In the genomic region with DNA sequence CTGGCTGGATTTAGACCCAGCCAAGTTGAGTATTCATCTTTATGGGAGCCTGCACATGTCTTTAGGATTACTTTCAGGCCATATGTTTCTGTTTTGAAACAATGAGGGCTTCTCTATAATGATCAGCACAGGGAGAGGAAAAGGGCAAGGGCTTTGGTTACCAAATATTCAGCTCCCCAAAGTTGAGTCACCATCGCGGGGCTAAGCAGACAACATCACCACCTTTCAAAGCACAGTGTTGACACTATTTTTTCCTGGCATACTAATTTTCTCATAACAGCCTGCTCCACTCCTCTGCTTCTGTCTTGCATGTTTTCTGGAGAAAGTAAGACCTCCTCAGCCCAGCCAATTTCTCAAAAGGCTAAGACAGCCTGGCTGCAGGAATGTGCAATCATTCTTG, we compare ENCODE assay signal across 14 cellular contexts. TPM values are rescaled to one million over a fixed set of nuclear protein-coding genes. Genes with fewer than 3 reads are reported as not detected.
DNase-seq lines count a peak whose midpoint lies in the region; ATAC-seq and TF ChIP-seq lines count a peak whose summit lies in the region.
"Had no signal": no experiment of that assay in that cellular context is flagged by ENCODE, and none has a peak within 500 bp of the region (broad histone marks: within the 10 kb centered on the region; RNA-seq: fewer than 3 reads in every experiment).

No MANE protein-coding gene starts in this region.

- H3K27ac Mint-ChIP-seq in endodermal cell = no peak overlapping the region
- H3K27ac Mint-ChIP-seq in stimulated activated memory B cell treated with anti-CD40 and anti-IgM and Interleukin-4, amounts not matched to agents 10 μg/mL and 1 μg/mL and 100 μg/mL, for 72 hours = peak overlapping the region; percentile 98

- H3K9me3 ChIP-seq in endodermal cell (ENCODE audit: control insufficient read depth, low read length) = no peaks in the 10 kb centered on the region

- no peaks in the 10 kb centered on the region for H3K4me1 ChIP-seq in endodermal cell (ENCODE audit: control insufficient read depth, insufficient read depth, low read length)

- H3K27me3 Mint-ChIP-seq in endodermal cell (ENCODE audit: insufficient read depth) = peaks cover 27% of the 10 kb centered on the region
- no peaks in the 10 kb centered on the region for H3K27me3 Mint-ChIP-seq in stimulated activated memory B cell treated with anti-CD40 and anti-IgM and Interleukin-4, amounts not matched to agents 10 μg/mL and 1 μg/mL and 100 μg/mL, for 72 hours

- no peak overlapping the region for H3K4me3 Mint-ChIP-seq in endodermal cell
- H3K4me3 Mint-ChIP-seq in stimulated activated memory B cell treated with anti-CD40 and anti-IgM and Interleukin-4, amounts not matched to agents 10 μg/mL and 1 μg/mL and 100 μg/mL, for 72 hours = no peak overlapping the region

- H3K4me1 Mint-ChIP-seq in endodermal cell = peaks cover 18% of the 10 kb centered on the region
- peaks cover 69% of the 10 kb centered on the region for H3K4me1 Mint-ChIP-seq in stimulated activated memory B cell treated with anti-CD40 and anti-IgM and Interleukin-4, amounts not matched to agents 10 μg/mL and 1 μg/mL and 100 μg/mL, for 72 hours

- H3K9me3 Mint-ChIP-seq in endodermal cell = no peaks in the 10 kb centered on the region
- no peaks in the 10 kb centered on the region for H3K9me3 Mint-ChIP-seq in stimulated activated memory B cell treated with anti-CD40 and anti-IgM and Interleukin-4, amounts not matched to agents 10 μg/mL and 1 μg/mL and 100 μg/mL, for 72 hours

- no peak overlapping the region for H3K4me3 ChIP-seq in endodermal cell (ENCODE audit: low read length)

- WGBS in endodermal cell (ENCODE audit: insufficient coverage in 1 of 2, insufficient read length in 1 of 2), 2 experiments = 92% methylated on average over 2 of the region's 2 CpGs; no CpG with 5 or more reads in 1 of the 2 experiments

- peak; percentile 67 for DNase-seq in activated effector memory CD4-positive, alpha-beta T cell treated with anti-CD3 and anti-CD28 coated beads, Interleukin-2, amount 50 U/mL, for 16 hours
- DNase-seq in activated effector memory CD4-positive, alpha-beta T cell treated with Interleukin-2 at 50 U/mL for 16 hours = no peak
- DNase-seq in activated T-cell treated with anti-CD3 and anti-CD28 coated beads for 4 hours = peak; percentile 30
- DNase-seq in endodermal cell = peak; percentile 5
- no peak for DNase-seq in pons (ENCODE audit: low spot score)
- DNase-seq: Calu3, head of caudate nucleus, NCI-H2171, SIG-M5 had no signal

- H3K36me3 ChIP-seq in endodermal cell (ENCODE audit: control insufficient read depth, insufficient read depth, low read length) = no peaks in the 10 kb centered on the region

- TF ChIP-seq CTCF in endodermal cell (conservative IDR thresholded peaks at IDR 0.05) = no peak

- ATAC-seq in stimulated activated memory B cell treated with anti-CD40 and anti-IgM and Interleukin-4, amounts not matched to agents 10 μg/mL and 1 μg/mL and 100 μg/mL, for 72 hours = no peak
- ATAC-seq in HG03025 (IDR thresholded peaks at IDR 0.05; ENCODE audit: low FRiP score, unreplicated experiment) (no peak), HG03521 (IDR thresholded peaks at IDR 0.05; ENCODE audit: unreplicated experiment) (no peak)
- ATAC-seq: HCT116 had no signal

- no peak overlapping the region for H3K9ac ChIP-seq in endodermal cell (ENCODE audit: extremely low read depth, low read length, poor library complexity, severe bottlenecking)

- peaks cover 33% of the 10 kb centered on the region for H3K27me3 ChIP-seq in endodermal cell (ENCODE audit: control insufficient read depth, insufficient read depth, low read length, poor library complexity, severe bottlenecking)

- H3K36me3 Mint-ChIP-seq in endodermal cell (ENCODE audit: low read depth) = no peaks in the 10 kb centered on the region
- no peaks in the 10 kb centered on the region for H3K36me3 Mint-ChIP-seq in stimulated activated memory B cell treated with anti-CD40 and anti-IgM and Interleukin-4, amounts not matched to agents 10 μg/mL and 1 μg/mL and 100 μg/mL, for 72 hours

- H3K27ac ChIP-seq in endodermal cell (ENCODE audit: low read depth, low read length) = no peak overlapping the region

RNA-seq across cellular contexts. Expression of a gene that starts 4.9 kb away (rescaled TPM):
- not detected for total RNA-seq in endodermal cell
- polyA plus RNA-seq in endodermal cell (2013, experiment 1 of 2) = 0.50 TPM
- polyA plus RNA-seq in endodermal cell (2013, experiment 2 of 2) = 0.58 TPM
- total RNA-seq: A673, Calu3 had no signal

Comparison
In these comparisons a context has a peak if more than half of its experiments do, and no peak if none do; other contexts are left out.
1. DNase-seq: peak in activated effector memory CD4-positive, alpha-beta T cell treated with anti-CD3 and anti-CD28 coated beads, Interleukin-2, amount 50 U/mL, for 16 hours (single experiment), activated T-cell treated with anti-CD3 and anti-CD28 coated beads for 4 hours (single experiment) and endodermal cell (single experiment); none in activated effector memory CD4-positive, alpha-beta T cell treated with Interleukin-2 at 50 U/mL for 16 hours (single experiment) and pons (single experiment).